In the genomic region with DNA sequence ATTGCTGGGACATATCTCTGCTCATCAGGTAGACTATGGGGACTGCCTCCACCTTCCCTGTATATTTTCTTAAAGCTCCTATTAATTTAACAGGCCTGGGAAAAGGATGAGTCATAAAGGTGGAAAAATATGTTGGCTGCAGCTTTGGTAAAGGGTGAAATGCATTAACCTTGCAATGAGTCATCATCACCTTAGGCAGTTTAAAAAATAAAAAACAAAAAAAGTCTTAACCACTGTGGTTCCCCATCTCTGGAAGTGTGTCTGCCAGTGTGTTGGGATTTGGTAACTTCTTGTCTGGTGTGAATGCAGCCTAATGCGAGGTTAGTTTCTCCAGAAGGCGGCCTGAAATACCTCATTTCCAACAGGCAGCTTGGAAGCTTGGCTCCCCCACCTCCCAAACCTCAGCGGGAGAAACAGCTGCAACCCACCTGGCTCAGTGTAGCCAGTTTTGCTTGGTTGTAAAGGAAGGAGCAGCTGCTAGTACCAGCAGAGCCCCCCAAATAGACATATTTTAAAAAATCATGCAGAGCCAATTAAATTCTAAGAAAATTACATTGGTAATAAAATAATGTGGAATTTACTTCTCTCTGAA, we compare ENCODE assay signal across 17 cellular contexts.
DNase-seq lines count a peak whose midpoint lies in the region; ATAC-seq and TF ChIP-seq lines count a peak whose summit lies in the region.
"Had no signal": no experiment of that assay in that cellular context is flagged by ENCODE, and none has a peak within 500 bp of the region (broad histone marks: within the 10 kb centered on the region; RNA-seq: fewer than 3 reads in every experiment).

No MANE protein-coding gene starts in this region.

- ATAC-seq in HG03565 (IDR thresholded peaks at IDR 0.05; ENCODE audit: unreplicated experiment) = no peak

- H3K27ac ChIP-seq in HUES48 (ENCODE audit: low read depth, low read length) (peak overlapping the region; percentile 18), left ventricle myocardium inferior (replicated peaks) (no peak overlapping the region)

- peak; percentile 77 for DNase-seq in astrocyte of the spinal cord (ENCODE audit: low read depth, low spot score)
- DNase-seq in iris pigment epithelial cell (ENCODE audit: low read depth) = peak; percentile 51
- DNase-seq in NOMO-1 treated with dmso at 0.1 percent for 144 hours (lab: John Stamatoyannopoulos, UW; ENCODE audit: unreplicated experiment) = no peak
- no peak for DNase-seq in left ventricle myocardium inferior
- DNase-seq in activated gamma-delta T cell treated with Interleukin-2 at 50 U/mL for 16 hours = no peak
- DNase-seq: activated CD8-positive, alpha-beta memory T cell treated with anti-CD3 and anti-CD28 coated beads for 24 hours; activated naive CD4-positive, alpha-beta T cell treated with anti-CD3 and anti-CD28 coated beads, Interleukin-2, amount 50 U/mL, for 16 hours; CD4-positive, CD25-positive, alpha-beta regulatory T cell; cerebellar nuclear complex; GF-D8; NCI-H1694 treated with DMSO at 0.1 percent for 48 hours; NCI-H69; Right ventricle myocardium superior; small intestine; substantia nigra had no signal

- intact Hi-C loops in left ventricle myocardium inferior (cut with micrococcal nuclease) = no loop called here

- no peak overlapping the region for H3K4me3 ChIP-seq in HUES48 (ENCODE audit: low read depth, low read length)
- H3K4me3 ChIP-seq in astrocyte of the spinal cord (ENCODE audit: low read depth, low read length) = no peak overlapping the region
- H3K4me3 ChIP-seq in left ventricle myocardium inferior = no peak overlapping the region

- in situ Hi-C loops in astrocyte of the spinal cord (cut with HindIII; ENCODE audit: low sequenced_read_pairs) = no loop called here

- TF ChIP-seq CTCF in astrocyte of the spinal cord (IDR thresholded peaks at IDR 0.05; ENCODE audit: low read depth, low read length) (no peak), left ventricle myocardium inferior (IDR thresholded peaks at IDR 0.05; ENCODE audit: borderline replicate concordance) (no peak)

- H3K27me3 ChIP-seq in HUES48 (ENCODE audit: control insufficient read depth, insufficient read depth, low read length) (no peaks in the 10 kb centered on the region), left ventricle myocardium inferior (ENCODE audit: low read depth) (no peaks in the 10 kb centered on the region)

- no peak overlapping the region for H3K9ac ChIP-seq in HUES48 (ENCODE audit: low read depth, low read length)

- H3K36me3 ChIP-seq in HUES48 (ENCODE audit: control insufficient read depth, insufficient read depth, low read length) (no peaks in the 10 kb centered on the region), left ventricle myocardium inferior (no peaks in the 10 kb centered on the region)

- no peaks in the 10 kb centered on the region for H3K9me3 ChIP-seq in HUES48 (ENCODE audit: control insufficient read depth, insufficient read depth, low read length)
- no peaks in the 10 kb centered on the region for H3K9me3 ChIP-seq in left ventricle myocardium inferior (replicated peaks)

- H3K4me1 ChIP-seq in HUES48 (ENCODE audit: control insufficient read depth, insufficient read depth, low read length) = peaks cover 12% of the 10 kb centered on the region
- H3K4me1 ChIP-seq in left ventricle myocardium inferior = no peaks in the 10 kb centered on the region

Comparison
In these comparisons a context has a peak if more than half of its experiments do, and no peak if none do; other contexts are left out.
1. DNase-seq: peak in astrocyte of the spinal cord (single experiment) and iris pigment epithelial cell (single experiment); none in NOMO-1 treated with dmso at 0.1 percent for 144 hours (single experiment), left ventricle myocardium inferior (single experiment) and activated gamma-delta T cell treated with Interleukin-2 at 50 U/mL for 16 hours (single experiment).